12 cellular contexts compared by ENCODE assay signal in the genomic region with DNA sequence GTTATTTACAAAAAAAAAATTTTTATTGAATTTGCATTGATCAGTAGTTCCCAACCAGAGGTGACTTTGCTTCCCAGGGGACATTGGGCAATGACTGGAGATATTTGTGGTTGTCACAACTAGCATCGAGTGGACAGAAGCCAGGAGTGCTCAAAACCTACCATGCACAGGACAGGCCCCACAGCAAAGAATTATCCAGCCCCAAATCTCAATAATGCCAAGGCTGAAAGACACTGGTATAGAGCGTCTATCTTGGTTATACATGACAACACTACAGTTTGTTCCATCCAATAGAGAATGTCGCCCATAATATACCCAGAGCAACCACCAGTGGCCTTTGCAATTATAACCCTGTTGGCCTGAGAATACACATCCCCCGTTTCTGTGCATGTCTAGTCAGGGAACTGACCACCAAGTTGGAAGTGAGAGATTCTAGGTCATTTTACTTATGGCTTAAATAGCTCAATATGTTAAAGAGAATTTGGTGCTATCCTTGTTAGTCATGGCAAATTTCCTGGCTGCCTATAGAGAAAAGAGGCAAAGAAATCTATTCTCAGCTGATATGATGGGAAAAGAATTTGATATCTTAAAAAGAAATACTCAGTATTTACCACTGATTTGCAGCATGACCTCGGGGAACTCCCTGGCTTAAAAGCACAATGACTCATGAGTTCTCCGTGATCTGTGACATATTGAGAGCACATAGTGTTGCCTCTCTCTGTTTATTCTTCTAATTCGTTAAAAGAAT.
DNase-seq lines count a peak whose midpoint lies in the region; ATAC-seq and TF ChIP-seq lines count a peak whose summit lies in the region.
"Had no signal": no experiment of that assay in that cellular context is flagged by ENCODE, and none has a peak within 500 bp of the region (broad histone marks: within the 10 kb centered on the region; RNA-seq: fewer than 3 reads in every experiment).

No MANE protein-coding gene starts in this region.

- no peak overlapping the region for H3K4me3 Mint-ChIP-seq in Calu3 (ENCODE audit: low read depth, unreplicated experiment)

- peaks cover 5% of the 10 kb centered on the region for H3K9me3 ChIP-seq in left ventricle myocardium inferior (replicated peaks)
- no peaks in the 10 kb centered on the region for H3K9me3 ChIP-seq in thymus (ENCODE audit: control insufficient read depth)
- H3K9me3 ChIP-seq: Caco-2 had no signal

- no peaks in the 10 kb centered on the region for H3K9me3 Mint-ChIP-seq in Calu3 (ENCODE audit: low read depth, unreplicated experiment)

- no peak overlapping the region for H3K27ac ChIP-seq in left ventricle myocardium inferior (replicated peaks)
- H3K27ac ChIP-seq in thymus (ENCODE audit: low read depth), result peak overlapping the region; percentile 11

- H3K27ac Mint-ChIP-seq in Calu3 (ENCODE audit: unreplicated experiment), result no peak overlapping the region

- ATAC-seq in Right ventricle myocardium inferior (peak; percentile 44), GM21515 (IDR thresholded peaks at IDR 0.05; ENCODE audit: unreplicated experiment) (no peak)

- intact Hi-C loops in Right ventricle myocardium inferior (cut with DNase I) (no loop called here), left ventricle myocardium inferior (cut with micrococcal nuclease) (no loop called here), Calu3 (cut with micrococcal nuclease; ENCODE audit: unreplicated experiment) (no loop called here)

- no peaks in the 10 kb centered on the region for H3K4me1 Mint-ChIP-seq in Calu3 (ENCODE audit: low read depth, unreplicated experiment)

- no peaks in the 10 kb centered on the region for H3K36me3 Mint-ChIP-seq in Calu3 (ENCODE audit: insufficient read depth, unreplicated experiment)

- TF ChIP-seq CTCF in left ventricle myocardium inferior (IDR thresholded peaks at IDR 0.05; ENCODE audit: borderline replicate concordance), result no peak
- no peak for TF ChIP-seq CTCF in NB4 (IDR thresholded peaks at IDR 0.05; ENCODE audit: low read depth, low read length)
- no peak for TF ChIP-seq CTCF in fibroblast of pulmonary artery (IDR thresholded peaks at IDR 0.05; ENCODE audit: low read length, missing control alignments)
- no peak for TF ChIP-seq CTCF in Calu3 (IDR thresholded peaks at IDR 0.05; ENCODE audit: unreplicated experiment)

- H3K4me3 ChIP-seq in left ventricle myocardium inferior (no peak overlapping the region), NB4 (ENCODE audit: low read depth, low read length) (no peak overlapping the region), fibroblast of pulmonary artery (replicated peaks; ENCODE audit: low read depth, low read length) (no peak overlapping the region), thymus (ENCODE audit: low read length) (no peak overlapping the region)

- no peak for TF ChIP-seq POLR2A in NB4 (IDR thresholded peaks at IDR 0.05; ENCODE audit: extremely low read depth, insufficient read length)

- no peaks in the 10 kb centered on the region for H3K36me3 ChIP-seq in left ventricle myocardium inferior
- no peaks in the 10 kb centered on the region for H3K36me3 ChIP-seq in thymus (ENCODE audit: control insufficient read depth, insufficient read depth)

- CTCF ChIA-PET in Calu3 (lab: Charles Lee), result no interaction called here

- DNase-seq in Right ventricle myocardium inferior (ENCODE audit: missing footprints) (no peak), left ventricle myocardium inferior (no peak), NB4 (ENCODE audit: low read depth) (peak; percentile 23), fibroblast of pulmonary artery (ENCODE audit: low read depth) (peak; percentile 52), activated gamma-delta T cell treated with Interleukin-2 at 50 U/mL for 16 hours (no peak), Calu3 (no peak)
- DNase-seq: amygdala; Caco-2; stimulated activated CD4-positive, alpha-beta T cell treated with anti-CD3 and anti-CD28 coated beads, Interleukin-4, amount 100 ng/mL, for 24 hours; T-helper 1 cell had no signal

- H3K27me3 ChIP-seq in left ventricle myocardium inferior (ENCODE audit: low read depth) (no peaks in the 10 kb centered on the region), thymus (ENCODE audit: control insufficient read depth, insufficient read depth) (no peaks in the 10 kb centered on the region)

- H3K27me3 Mint-ChIP-seq in Calu3 (ENCODE audit: unreplicated experiment), result no peaks in the 10 kb centered on the region

- H3K4me1 ChIP-seq in left ventricle myocardium inferior, result peaks cover 6% of the 10 kb centered on the region
- H3K4me1 ChIP-seq in thymus (ENCODE audit: control insufficient read depth, insufficient read depth, low read length), result no peaks in the 10 kb centered on the region
- H3K4me1 ChIP-seq: Caco-2 had no signal

- WGBS in thymus, result 78% methylated on average over 7 of the region's 7 CpGs

- BruUV-seq in Calu3 (replicated peaks; lab: Mats Ljungman, UMichigan), result no TSS peak

Comparison
In these comparisons a context has a peak if more than half of its experiments do, and no peak if none do; other contexts are left out.
1. DNase-seq: peak in NB4 (single experiment) and fibroblast of pulmonary artery (single experiment); none in Right ventricle myocardium inferior (single experiment), left ventricle myocardium inferior (single experiment), activated gamma-delta T cell treated with Interleukin-2 at 50 U/mL for 16 hours (single experiment) and Calu3 (single experiment).